ENCODE assay signal across 8 cellular contexts in genomic region chr17:77424585-77425344, GRCh38.
DNase-seq lines count a peak whose midpoint lies in the region; ATAC-seq and TF ChIP-seq lines count a peak whose summit lies in the region.

No MANE protein-coding gene starts in this region.

- H3K27ac ChIP-seq in KOPT-K1 (ENCODE audit: low read depth, low read length, poor library complexity, severe bottlenecking), result peak overlapping the region; percentile 47
- peak overlapping the region; percentile 88 for H3K27ac ChIP-seq in cingulate gyrus (ENCODE audit: low read depth, low read length)
- H3K27ac ChIP-seq in liver (ENCODE audit: low read depth in 1 of 2, low read length in 2 of 2), result peak overlapping the region; percentile 84 to 91
- H3K27ac ChIP-seq in thoracic aorta, result peak overlapping the region; percentile 74 to 93

- H3K9ac ChIP-seq in liver (ENCODE audit: low read depth in 1 of 2, low read length in 2 of 2), result peak overlapping the region in 1 of 2 donors; percentile 8

- H3K9me3 ChIP-seq in KOPT-K1 (ENCODE audit: insufficient read depth, low read length, poor library complexity, severe bottlenecking), result no peaks in the 10 kb centered on the region
- H3K9me3 ChIP-seq in liver (ENCODE audit: control insufficient read depth in 4 of 4, low read length in 3 of 4), result no peaks in the 10 kb centered on the region
- H3K9me3 ChIP-seq in thoracic aorta, result no peaks in the 10 kb centered on the region
- H3K9me3 ChIP-seq in HAP-1, result no peaks in the 10 kb centered on the region

- TF ChIP-seq CTCF in liver (IDR thresholded peaks at IDR 0.05; ENCODE audit: low read depth, low read length, missing input control), result no peak
- no peak for TF ChIP-seq CTCF in thoracic aorta (IDR thresholded peaks at IDR 0.05)

- H3K36me3 ChIP-seq in KOPT-K1 (ENCODE audit: insufficient read depth, low read length), result no peaks in the 10 kb centered on the region
- H3K36me3 ChIP-seq in liver (ENCODE audit: control insufficient read depth in 4 of 4, insufficient read depth in 3 of 4, low read depth in 1 of 4, low read length in 3 of 4), result no peaks in the 10 kb centered on the region
- no peaks in the 10 kb centered on the region for H3K36me3 ChIP-seq in thoracic aorta
- 0 out of 2 replicates have a peak, but pooled peaks cover 3% of the 10 kb centered on the region for H3K36me3 ChIP-seq in HAP-1 (replicated peaks)

- DNase-seq in thoracic aorta (ENCODE audit: low spot score) (no peak), HuH-7 (ENCODE audit: low spot score) (no peak), GOT3 (lab: John Stamatoyannopoulos, UW) (no peak), HAP-1 (ENCODE audit: low spot score in 2 of 2) (no peak)

- H3K4me1 ChIP-seq in liver (ENCODE audit: control insufficient read depth in 4 of 4, insufficient read depth in 4 of 4, low read length in 3 of 4) (peaks cover 34 to 87% (median 71%) of the 10 kb centered on the region in 4 donors), thoracic aorta (ENCODE audit: control insufficient read depth in 1 of 2, low read depth in 2 of 2) (peaks cover 67 to 97% of the 10 kb centered on the region in 2 donors), HAP-1 (no peaks in the 10 kb centered on the region)

- in situ Hi-C loops in HAP-1 (cut with MboI; ENCODE audit: low sequenced_read_pairs), result no loop called here

- no peak overlapping the region for H3K4me3 ChIP-seq in liver (ENCODE audit: low read depth in 1 of 3, low read length in 3 of 3)
- H3K4me3 ChIP-seq in thoracic aorta, result peak overlapping the region; percentile 3
- H3K4me3 ChIP-seq in HAP-1, result no peak overlapping the region

- H3K27me3 ChIP-seq in liver (ENCODE audit: control insufficient read depth in 4 of 4, insufficient read depth in 4 of 4, low read length in 3 of 4) (no peaks in the 10 kb centered on the region), thoracic aorta (replicated peaks; ENCODE audit: insufficient read depth) (no peaks in the 10 kb centered on the region), HAP-1 (ENCODE audit: low read depth) (no peaks in the 10 kb centered on the region)

- WGBS in liver, result 63% methylated on average over 21 of the region's 21 CpGs

- peak in 1 of 2 donors; percentile 41 for TF ChIP-seq RAD21 in liver (IDR thresholded peaks at IDR 0.05)

- ATAC-seq in thoracic aorta (ENCODE audit: insufficient number of reproducible peaks, low FRiP score, low read depth), result no peak
- ATAC-seq in HG03045 (IDR thresholded peaks at IDR 0.05; ENCODE audit: unreplicated experiment), result no peak

TF ChIP-seq in liver, 16 proteins besides CTCF, POLR2A, EP300 and RAD21:
- TF ChIP-seq NR2F2 (IDR thresholded peaks at IDR 0.05) (peak; percentile 96), SP1 (IDR thresholded peaks at IDR 0.05) (peak; percentile 37), RXRA (IDR thresholded peaks at IDR 0.05) (peak; percentile 12 to 43), MAX (IDR thresholded peaks at IDR 0.05) (no peak)
